In genomic region chr16:11047057-11047456, GRCh38 we compare ENCODE assay signal across 1 cellular context.
TF ChIP-seq lines count a peak whose summit lies in the region.

No MANE protein-coding gene starts in this region.

TF ChIP-seq in HEK293, 187 proteins besides CTCF, POLR2A, EP300 and RAD21 (continued from another document and continues in another):
- TF ChIP-seq, protein P1, sequence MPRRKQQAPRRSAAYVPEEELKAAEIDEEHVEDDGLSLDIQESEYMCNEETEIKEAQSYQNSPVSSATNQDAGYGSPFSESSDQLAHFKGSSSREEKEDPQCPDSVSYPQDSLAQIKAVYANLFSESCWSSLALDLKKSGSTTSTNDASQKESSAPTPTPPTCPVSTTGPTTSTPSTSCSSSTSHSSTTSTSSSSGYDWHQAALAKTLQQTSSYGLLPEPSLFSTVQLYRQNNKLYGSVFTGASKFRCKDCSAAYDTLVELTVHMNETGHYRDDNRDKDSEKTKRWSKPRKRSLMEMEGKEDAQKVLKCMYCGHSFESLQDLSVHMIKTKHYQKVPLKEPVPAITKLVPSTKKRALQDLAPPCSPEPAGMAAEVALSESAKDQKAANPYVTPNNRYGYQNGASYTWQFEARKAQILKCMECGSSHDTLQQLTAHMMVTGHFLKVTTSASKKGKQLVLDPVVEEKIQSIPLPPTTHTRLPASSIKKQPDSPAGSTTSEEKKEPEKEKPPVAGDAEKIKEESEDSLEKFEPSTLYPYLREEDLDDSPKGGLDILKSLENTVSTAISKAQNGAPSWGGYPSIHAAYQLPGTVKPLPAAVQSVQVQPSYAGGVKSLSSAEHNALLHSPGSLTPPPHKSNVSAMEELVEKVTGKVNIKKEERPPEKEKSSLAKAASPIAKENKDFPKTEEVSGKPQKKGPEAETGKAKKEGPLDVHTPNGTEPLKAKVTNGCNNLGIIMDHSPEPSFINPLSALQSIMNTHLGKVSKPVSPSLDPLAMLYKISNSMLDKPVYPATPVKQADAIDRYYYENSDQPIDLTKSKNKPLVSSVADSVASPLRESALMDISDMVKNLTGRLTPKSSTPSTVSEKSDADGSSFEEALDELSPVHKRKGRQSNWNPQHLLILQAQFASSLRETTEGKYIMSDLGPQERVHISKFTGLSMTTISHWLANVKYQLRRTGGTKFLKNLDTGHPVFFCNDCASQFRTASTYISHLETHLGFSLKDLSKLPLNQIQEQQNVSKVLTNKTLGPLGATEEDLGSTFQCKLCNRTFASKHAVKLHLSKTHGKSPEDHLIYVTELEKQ (tag by site-specific recombination; IDR thresholded peaks at IDR 0.05; ENCODE audit: borderline replicate concordance): no peak
- TF ChIP-seq ZFP41 (tag by site-specific recombination; IDR thresholded peaks at IDR 0.05; ENCODE audit: borderline replicate concordance) (no peak), ZNF214 (tag by site-specific recombination; IDR thresholded peaks at IDR 0.05; ENCODE audit: borderline replicate concordance) (no peak), SP7 (tag by site-specific recombination; IDR thresholded peaks at IDR 0.05) (peak; percentile 77; the same call in 1 of the 2 replicates), ZNF202 (tag by site-specific recombination; IDR thresholded peaks at IDR 0.05; ENCODE audit: borderline replicate concordance) (no peak), ZFP69B (tag by site-specific recombination; IDR thresholded peaks at IDR 0.05) (no peak), ZNF585B (tag by site-specific recombination; IDR thresholded peaks at IDR 0.05) (no peak), ZNF2 (tag by site-specific recombination; IDR thresholded peaks at IDR 0.05) (no peak), ZNF707 (tag by site-specific recombination; IDR thresholded peaks at IDR 0.05) (no peak), PRDM1 (tag by site-specific recombination; IDR thresholded peaks at IDR 0.05) (no peak), TRIM28 (IDR thresholded peaks at IDR 0.05; ENCODE audit: borderline replicate concordance, low read length) (no peak), ZNF704 (tag by site-specific recombination; IDR thresholded peaks at IDR 0.05) (no peak), ZBTB7A (tag by site-specific recombination; IDR thresholded peaks at IDR 0.05; ENCODE audit: low read depth) (no peak), ZNF473 (tag by site-specific recombination; IDR thresholded peaks at IDR 0.05) (no peak), ZEB2 (tag by site-specific recombination; IDR thresholded peaks at IDR 0.05) (peak; percentile 44; the same call in 1 of the 2 replicates), KLF16 (tag by site-specific recombination; IDR thresholded peaks at IDR 0.05) (no peak), ZNF433 (tag by site-specific recombination; IDR thresholded peaks at IDR 0.05; ENCODE audit: low read depth) (no peak), OSR2 (tag by site-specific recombination; IDR thresholded peaks at IDR 0.05) (0 out of 2 replicates have a peak, but pooled peaks have one; percentile 41), ZNF302 (tag by site-specific recombination; IDR thresholded peaks at IDR 0.05; ENCODE audit: low read depth) (no peak), ZNF596 (tag by site-specific recombination; IDR thresholded peaks at IDR 0.05) (no peak), ZNF548 (tag by site-specific recombination; IDR thresholded peaks at IDR 0.05) (no peak), ZNF658 (tag by site-specific recombination; IDR thresholded peaks at IDR 0.05) (no peak), HOXC10 (CRISPR knock-in tag; IDR thresholded peaks at IDR 0.05) (no peak), PATZ1 (tag by site-specific recombination; IDR thresholded peaks at IDR 0.05) (no peak), ZNF530 (tag by site-specific recombination; IDR thresholded peaks at IDR 0.05; ENCODE audit: low read depth) (no peak), KLF8 (tag by site-specific recombination; IDR thresholded peaks at IDR 0.05) (no peak), ZNF239 (tag by site-specific recombination; IDR thresholded peaks at IDR 0.05) (no peak), ZNF423 (tag by site-specific recombination; IDR thresholded peaks at IDR 0.05) (no peak), ZNF354C (tag by site-specific recombination; IDR thresholded peaks at IDR 0.05; ENCODE audit: borderline replicate concordance, low read depth) (no peak), PBX3 (CRISPR knock-in tag; IDR thresholded peaks at IDR 0.05) (no peak), ZNF416 (tag by site-specific recombination; IDR thresholded peaks at IDR 0.05) (no peak), YY1 (tag by site-specific recombination; IDR thresholded peaks at IDR 0.05) (no peak), ZNF768 (tag by site-specific recombination; IDR thresholded peaks at IDR 0.05) (no peak), KLF1 (tag by site-specific recombination; IDR thresholded peaks at IDR 0.05) (no peak), ZNF792 (tag by site-specific recombination; IDR thresholded peaks at IDR 0.05) (no peak), ZBTB11 (tag by site-specific recombination; conservative IDR thresholded peaks at IDR 0.05; ENCODE audit: low read depth) (no peak)
- TF ChIP-seq, protein P2, sequence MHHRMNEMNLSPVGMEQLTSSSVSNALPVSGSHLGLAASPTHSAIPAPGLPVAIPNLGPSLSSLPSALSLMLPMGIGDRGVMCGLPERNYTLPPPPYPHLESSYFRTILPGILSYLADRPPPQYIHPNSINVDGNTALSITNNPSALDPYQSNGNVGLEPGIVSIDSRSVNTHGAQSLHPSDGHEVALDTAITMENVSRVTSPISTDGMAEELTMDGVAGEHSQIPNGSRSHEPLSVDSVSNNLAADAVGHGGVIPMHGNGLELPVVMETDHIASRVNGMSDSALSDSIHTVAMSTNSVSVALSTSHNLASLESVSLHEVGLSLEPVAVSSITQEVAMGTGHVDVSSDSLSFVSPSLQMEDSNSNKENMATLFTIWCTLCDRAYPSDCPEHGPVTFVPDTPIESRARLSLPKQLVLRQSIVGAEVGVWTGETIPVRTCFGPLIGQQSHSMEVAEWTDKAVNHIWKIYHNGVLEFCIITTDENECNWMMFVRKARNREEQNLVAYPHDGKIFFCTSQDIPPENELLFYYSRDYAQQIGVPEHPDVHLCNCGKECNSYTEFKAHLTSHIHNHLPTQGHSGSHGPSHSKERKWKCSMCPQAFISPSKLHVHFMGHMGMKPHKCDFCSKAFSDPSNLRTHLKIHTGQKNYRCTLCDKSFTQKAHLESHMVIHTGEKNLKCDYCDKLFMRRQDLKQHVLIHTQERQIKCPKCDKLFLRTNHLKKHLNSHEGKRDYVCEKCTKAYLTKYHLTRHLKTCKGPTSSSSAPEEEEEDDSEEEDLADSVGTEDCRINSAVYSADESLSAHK (tag by site-specific recombination; IDR thresholded peaks at IDR 0.05): peak; percentile 62
- TF ChIP-seq, protein P3, sequence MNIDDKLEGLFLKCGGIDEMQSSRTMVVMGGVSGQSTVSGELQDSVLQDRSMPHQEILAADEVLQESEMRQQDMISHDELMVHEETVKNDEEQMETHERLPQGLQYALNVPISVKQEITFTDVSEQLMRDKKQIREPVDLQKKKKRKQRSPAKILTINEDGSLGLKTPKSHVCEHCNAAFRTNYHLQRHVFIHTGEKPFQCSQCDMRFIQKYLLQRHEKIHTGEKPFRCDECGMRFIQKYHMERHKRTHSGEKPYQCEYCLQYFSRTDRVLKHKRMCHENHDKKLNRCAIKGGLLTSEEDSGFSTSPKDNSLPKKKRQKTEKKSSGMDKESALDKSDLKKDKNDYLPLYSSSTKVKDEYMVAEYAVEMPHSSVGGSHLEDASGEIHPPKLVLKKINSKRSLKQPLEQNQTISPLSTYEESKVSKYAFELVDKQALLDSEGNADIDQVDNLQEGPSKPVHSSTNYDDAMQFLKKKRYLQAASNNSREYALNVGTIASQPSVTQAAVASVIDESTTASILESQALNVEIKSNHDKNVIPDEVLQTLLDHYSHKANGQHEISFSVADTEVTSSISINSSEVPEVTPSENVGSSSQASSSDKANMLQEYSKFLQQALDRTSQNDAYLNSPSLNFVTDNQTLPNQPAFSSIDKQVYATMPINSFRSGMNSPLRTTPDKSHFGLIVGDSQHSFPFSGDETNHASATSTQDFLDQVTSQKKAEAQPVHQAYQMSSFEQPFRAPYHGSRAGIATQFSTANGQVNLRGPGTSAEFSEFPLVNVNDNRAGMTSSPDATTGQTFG (tag by site-specific recombination; IDR thresholded peaks at IDR 0.05; ENCODE audit: borderline replicate concordance): no peak
- TF ChIP-seq, protein P4, sequence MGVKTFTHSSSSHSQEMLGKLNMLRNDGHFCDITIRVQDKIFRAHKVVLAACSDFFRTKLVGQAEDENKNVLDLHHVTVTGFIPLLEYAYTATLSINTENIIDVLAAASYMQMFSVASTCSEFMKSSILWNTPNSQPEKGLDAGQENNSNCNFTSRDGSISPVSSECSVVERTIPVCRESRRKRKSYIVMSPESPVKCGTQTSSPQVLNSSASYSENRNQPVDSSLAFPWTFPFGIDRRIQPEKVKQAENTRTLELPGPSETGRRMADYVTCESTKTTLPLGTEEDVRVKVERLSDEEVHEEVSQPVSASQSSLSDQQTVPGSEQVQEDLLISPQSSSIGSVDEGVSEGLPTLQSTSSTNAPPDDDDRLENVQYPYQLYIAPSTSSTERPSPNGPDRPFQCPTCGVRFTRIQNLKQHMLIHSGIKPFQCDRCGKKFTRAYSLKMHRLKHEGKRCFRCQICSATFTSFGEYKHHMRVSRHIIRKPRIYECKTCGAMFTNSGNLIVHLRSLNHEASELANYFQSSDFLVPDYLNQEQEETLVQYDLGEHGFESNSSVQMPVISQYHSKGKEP (tag by site-specific recombination; IDR thresholded peaks at IDR 0.05): peak; percentile 57; the same call in 1 of the 2 replicates
- TF ChIP-seq, protein P5, sequence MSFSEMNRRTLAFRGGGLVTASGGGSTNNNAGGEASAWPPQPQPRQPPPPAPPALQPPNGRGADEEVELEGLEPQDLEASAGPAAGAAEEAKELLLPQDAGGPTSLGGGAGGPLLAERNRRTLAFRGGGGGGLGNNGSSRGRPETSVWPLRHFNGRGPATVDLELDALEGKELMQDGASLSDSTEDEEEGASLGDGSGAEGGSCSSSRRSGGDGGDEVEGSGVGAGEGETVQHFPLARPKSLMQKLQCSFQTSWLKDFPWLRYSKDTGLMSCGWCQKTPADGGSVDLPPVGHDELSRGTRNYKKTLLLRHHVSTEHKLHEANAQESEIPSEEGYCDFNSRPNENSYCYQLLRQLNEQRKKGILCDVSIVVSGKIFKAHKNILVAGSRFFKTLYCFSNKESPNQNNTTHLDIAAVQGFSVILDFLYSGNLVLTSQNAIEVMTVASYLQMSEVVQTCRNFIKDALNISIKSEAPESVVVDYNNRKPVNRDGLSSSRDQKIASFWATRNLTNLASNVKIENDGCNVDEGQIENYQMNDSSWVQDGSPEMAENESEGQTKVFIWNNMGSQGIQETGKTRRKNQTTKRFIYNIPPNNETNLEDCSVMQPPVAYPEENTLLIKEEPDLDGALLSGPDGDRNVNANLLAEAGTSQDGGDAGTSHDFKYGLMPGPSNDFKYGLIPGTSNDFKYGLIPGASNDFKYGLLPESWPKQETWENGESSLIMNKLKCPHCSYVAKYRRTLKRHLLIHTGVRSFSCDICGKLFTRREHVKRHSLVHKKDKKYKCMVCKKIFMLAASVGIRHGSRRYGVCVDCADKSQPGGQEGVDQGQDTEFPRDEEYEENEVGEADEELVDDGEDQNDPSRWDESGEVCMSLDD (tag by site-specific recombination; IDR thresholded peaks at IDR 0.05): no peak
